In genomic region chr21:44868707-44869106, GRCh38 we compare ENCODE assay signal across 9 cellular contexts. TPM values are rescaled to one million over a fixed set of nuclear protein-coding genes. Genes with fewer than 3 reads are reported as not detected.
A peak's percentile ranks its signal among the peaks of the same experiment; 100 is the strongest.
DNase-seq lines count a peak whose midpoint lies in the region; ATAC-seq and TF ChIP-seq lines count a peak whose summit lies in the region.
"Had no signal": no experiment of that assay in that cellular context is flagged by ENCODE, and none has a peak within 500 bp of the region (broad histone marks: within the 10 kb centered on the region; RNA-seq: fewer than 3 reads in every experiment).

No MANE protein-coding gene starts in this region.

- POLR2A ChIA-PET in HCT116 (lab: Charles Lee): no interaction called here
- POLR2A ChIA-PET in activated CD8-positive, alpha-beta T cell treated with anti-CD3 and anti-CD28 coated beads, Interleukin-2, amount 10 ng/mL, durations not matched to agents 7 days and 5 days (lab: Charles Lee): no interaction called here

- H3K4me1 Mint-ChIP-seq in activated CD8-positive, alpha-beta T cell treated with anti-CD3 and anti-CD28 coated beads, Interleukin-2, amount 10 ng/mL, durations not matched to agents 7 days and 5 days (ENCODE audit: low read depth): peaks cover 79% of the 10 kb centered on the region

- H3K4me1 ChIP-seq in HCT116 (ENCODE audit: control insufficient read depth in 1 of 2, insufficient read depth in 2 of 2, low read length in 2 of 2) (peaks cover 48 to 64% of the 10 kb centered on the region in 2 experiments), right atrium auricular region (peaks cover 0 to 77% of the 10 kb centered on the region in 2 donors), skeletal muscle tissue (ENCODE audit: control insufficient read depth in 3 of 3, insufficient read depth in 3 of 3, low read length in 3 of 3) (peaks cover 69 to 73% (median 71%) of the 10 kb centered on the region in 3 donors)

- no peaks in the 10 kb centered on the region for H3K9me2 ChIP-seq in HCT116 (ENCODE audit: insufficient read depth)

- no TSS peak for BruUV-seq in HCT116 (replicated peaks; lab: Mats Ljungman, UMichigan)

- peaks cover 87% of the 10 kb centered on the region for H3K79me2 ChIP-seq in HCT116 (ENCODE audit: insufficient read depth, low read length)

- H3K4me2 ChIP-seq in HCT116 (ENCODE audit: low read length): peak overlapping the region; percentile 97

- H3K27ac ChIP-seq in HCT116 (ENCODE audit: low read depth, low read length) (peak overlapping the region; percentile 95; the same call in 1 of the 2 replicates), right atrium auricular region (peak overlapping the region; percentile 89 to 97), skeletal muscle tissue (ENCODE audit: low read depth, low read length) (peak overlapping the region; percentile 84)

- H2AFZ ChIP-seq in HCT116 (ENCODE audit: low read depth, low read length, poor library complexity, severe bottlenecking): no peak overlapping the region

- peak overlapping the region; percentile 86 for H3K27ac Mint-ChIP-seq in activated CD8-positive, alpha-beta T cell treated with anti-CD3 and anti-CD28 coated beads, Interleukin-2, amount 10 ng/mL, durations not matched to agents 7 days and 5 days

- ATAC-seq in HCT116 (no peak), GM19455 (IDR thresholded peaks at IDR 0.05; ENCODE audit: unreplicated experiment) (no peak), GM21526 (IDR thresholded peaks at IDR 0.05; ENCODE audit: low FRiP score, unreplicated experiment) (no peak)
- ATAC-seq in activated CD8-positive, alpha-beta T cell treated with anti-CD3 and anti-CD28 coated beads, Interleukin-2, amount 10 ng/mL, durations not matched to agents 7 days and 5 days: no peak

- H3K27me3 Mint-ChIP-seq in activated CD8-positive, alpha-beta T cell treated with anti-CD3 and anti-CD28 coated beads, Interleukin-2, amount 10 ng/mL, durations not matched to agents 7 days and 5 days (ENCODE audit: low read depth): no peaks in the 10 kb centered on the region

- H3K27me3 ChIP-seq in HCT116 (ENCODE audit: insufficient read depth, low read length) (no peaks in the 10 kb centered on the region), right atrium auricular region (no peaks in the 10 kb centered on the region), skeletal muscle tissue (ENCODE audit: control insufficient read depth in 3 of 3, insufficient read depth in 3 of 3, low read length in 3 of 3) (no peaks in the 10 kb centered on the region)

- H3K36me3 Mint-ChIP-seq in activated CD8-positive, alpha-beta T cell treated with anti-CD3 and anti-CD28 coated beads, Interleukin-2, amount 10 ng/mL, durations not matched to agents 7 days and 5 days (ENCODE audit: low read depth): peaks cover 43% of the 10 kb centered on the region

- no peaks in the 10 kb centered on the region; the same call in 1 of the 2 replicates for H4K20me1 ChIP-seq in HCT116 (ENCODE audit: insufficient read depth)

- H3K36me3 ChIP-seq in HCT116 (ENCODE audit: control insufficient read depth in 1 of 2, insufficient read depth in 2 of 2, low read length in 2 of 2) (peaks cover 4 to 10% of the 10 kb centered on the region in 2 experiments; a peak in 3 of 4 replicates), right atrium auricular region (peaks cover 20% of the 10 kb centered on the region), skeletal muscle tissue (ENCODE audit: control insufficient read depth in 3 of 3, insufficient read depth in 3 of 3, low read length in 3 of 3) (peaks cover 9 to 15% (median 14%) of the 10 kb centered on the region in 3 donors)

- no peak for TF ChIP-seq RAD21 in HCT116 (IDR thresholded peaks at IDR 0.05; ENCODE audit: low read depth)

- intact Hi-C loops in HCT116 (cut with micrococcal nuclease): loop anchor here (5.0 kb wide), 1 partner anchor 91 kb away; no protein-coding TSS in a partner anchor

- H3K4me3 Mint-ChIP-seq in activated CD8-positive, alpha-beta T cell treated with anti-CD3 and anti-CD28 coated beads, Interleukin-2, amount 10 ng/mL, durations not matched to agents 7 days and 5 days: peak overlapping the region; percentile 59

- no peaks in the 10 kb centered on the region for H3K9me3 Mint-ChIP-seq in activated CD8-positive, alpha-beta T cell treated with anti-CD3 and anti-CD28 coated beads, Interleukin-2, amount 10 ng/mL, durations not matched to agents 7 days and 5 days (ENCODE audit: insufficient read depth)

- no peak for TF ChIP-seq CTCF in HCT116 (IDR thresholded peaks at IDR 0.05 in 2 of 3, conservative IDR thresholded peaks at IDR 0.05 in 1 of 3; ENCODE audit: borderline replicate concordance in 1 of 3, insufficient read depth in 1 of 3, low read depth in 2 of 3, low read length in 2 of 3)
- no peak for TF ChIP-seq CTCF in right atrium auricular region (IDR thresholded peaks at IDR 0.05)

- H3K9ac ChIP-seq in HCT116 (ENCODE audit: low read length) (peak overlapping the region; percentile 79; the same call in 1 of the 2 replicates), skeletal muscle tissue (ENCODE audit: low read depth in 1 of 3, low read length in 3 of 3) (peak overlapping the region in 1 of 3 donors; percentile 24)

- DNase-seq in HCT116 (ENCODE audit: low read depth, low spot score) (no peak), right atrium auricular region (ENCODE audit: low spot score) (no peak), NCI-H82 (lab: John Stamatoyannopoulos, UW) (no peak), AG08395 (ENCODE audit: low spot score) (no peak)
- DNase-seq in activated CD8-positive, alpha-beta T cell treated with anti-CD3 and anti-CD28 coated beads, Interleukin-2, amount 10 ng/mL, durations not matched to agents 7 days and 5 days: no peak
- DNase-seq: NCI-H748 treated with DMSO at 0.1 percent for 48 hours had no signal

- H3K4me3 ChIP-seq in HCT116 (replicated peaks in 1 of 2; ENCODE audit: low read depth in 1 of 2, low read length in 2 of 2) (no peak overlapping the region), right atrium auricular region (no peak overlapping the region), skeletal muscle tissue (ENCODE audit: low read length in 3 of 3) (peak overlapping the region in 1 of 3 donors; percentile 15)

- RAD21 ChIA-PET in HCT116 (lab: Charles Lee; ENCODE audit: low non-redundant PET in 1 of 2, low total read pairs in 2 of 2, uncharacterized antibody in 2 of 2, unreplicated experiment in 2 of 2): no interaction called here

- H3K9me3 ChIP-seq in HCT116 (ENCODE audit: control insufficient read depth in 1 of 2, insufficient read depth in 1 of 2, low read depth in 1 of 2, low read length in 2 of 2) (no peaks in the 10 kb centered on the region), right atrium auricular region (no peaks in the 10 kb centered on the region), skeletal muscle tissue (ENCODE audit: control insufficient read depth in 3 of 3, low read length in 3 of 3) (no peaks in the 10 kb centered on the region)

- CTCF ChIA-PET in HCT116 (lab: Charles Lee): no interaction called here
- CTCF ChIA-PET in activated CD8-positive, alpha-beta T cell treated with anti-CD3 and anti-CD28 coated beads, Interleukin-2, amount 10 ng/mL, durations not matched to agents 7 days and 5 days (lab: Charles Lee): interaction anchor here (1.0 kb wide), 1 partner anchor 67 kb away, joined by 4 read pairs; the partner anchor contains the start of gene UBE2G2

- TF ChIP-seq POLR2A in HCT116 (IDR thresholded peaks at IDR 0.05; ENCODE audit: borderline replicate concordance, extremely low read depth, insufficient read depth, insufficient read length): no peak

TF ChIP-seq in HCT116, 20 proteins besides CTCF, POLR2A, EP300 and RAD21 (continues in another document):
- TF ChIP-seq JUND (IDR thresholded peaks at IDR 0.05) (no peak), ZNF274 (IDR thresholded peaks at IDR 0.05; ENCODE audit: low read depth, low read length) (no peak), EGR1 (IDR thresholded peaks at IDR 0.05; ENCODE audit: low read depth) (no peak), ELF1 (IDR thresholded peaks at IDR 0.05; ENCODE audit: borderline replicate concordance, low read depth) (no peak), EZH2phosphoT487 (IDR thresholded peaks at IDR 0.05; ENCODE audit: borderline replicate concordance) (no peak)

RNA-seq across cellular contexts. Expression of gene PTTG1IP, which starts 4.8 kb away (rescaled TPM):
- 83.4 TPM for total RNA-seq in HCT116 (2021; ENCODE audit: unreplicated experiment)
- polyA plus RNA-seq in HCT116 (2012): 71.1 and 77.6 TPM in 2 replicates
- 10 to 100 TPM; 54.9 to 55.2 TPM for total RNA-seq in activated CD8-positive, alpha-beta T cell treated with anti-CD3 and anti-CD28 coated beads, Interleukin-2, amount 10 ng/mL, durations not matched to agents 7 days and 5 days
- 100 to 1,000 TPM; 284 to 303 TPM for total RNA-seq in right atrium auricular region
- 98.1 TPM for total RNA-seq in skeletal muscle tissue

RNA-seq across cellular contexts. Expression of gene SUMO3, which starts 50.8 kb away (rescaled TPM):
- total RNA-seq in HCT116 (2021; ENCODE audit: unreplicated experiment): 31.5 TPM
- polyA plus RNA-seq in HCT116 (2012): 26.5 and 27.5 TPM in 2 replicates
- total RNA-seq in activated CD8-positive, alpha-beta T cell treated with anti-CD3 and anti-CD28 coated beads, Interleukin-2, amount 10 ng/mL, durations not matched to agents 7 days and 5 days: 100 to 1,000 TPM in 1 of 2 experiments, 10 to 100 TPM in 1; 98.8 to 102 TPM
- 10 to 100 TPM; 59.7 to 74.1 TPM for total RNA-seq in right atrium auricular region
- total RNA-seq in skeletal muscle tissue: 28.7 TPM

RNA-seq across cellular contexts. Expression of gene ITGB2, which starts 52.0 kb away (rescaled TPM):
- total RNA-seq in HCT116 (2021; ENCODE audit: unreplicated experiment): 1.5 TPM
- polyA plus RNA-seq in HCT116 (2012): 0.10 and 0.17 TPM in 2 replicates
- 100 to 1,000 TPM; 503 to 530 TPM for total RNA-seq in activated CD8-positive, alpha-beta T cell treated with anti-CD3 and anti-CD28 coated beads, Interleukin-2, amount 10 ng/mL, durations not matched to agents 7 days and 5 days
- total RNA-seq in right atrium auricular region: 10 to 100 TPM; 16.7 to 63.6 TPM
- 19.8 TPM for total RNA-seq in skeletal muscle tissue

Comparison
In these comparisons a context has a peak if more than half of its experiments do, and no peak if none do; other contexts are left out.
1. RNA of gene ITGB2, which starts 52.0 kb away (total RNA-seq): 503 to 530 TPM in activated CD8-positive, alpha-beta T cell treated with anti-CD3 and anti-CD28 coated beads, Interleukin-2, amount 10 ng/mL, durations not matched to agents 7 days and 5 days; 16.7 to 63.6 TPM in right atrium auricular region, 19.8 TPM in skeletal muscle tissue (single experiment) and 1.5 TPM in HCT116 (single experiment); every median in the first group is over 4 times any median in the second.
2. Peak in every context shown above with its lines, with median percentiles within 50 percentile points of each other: H3K27ac ChIP-seq.